Comparison of ENCODE assay signal across 22 cellular contexts in genomic region chr9:23557691-23558090, GRCh38.
DNase-seq lines count a peak whose midpoint lies in the region; ATAC-seq, FAIRE-seq and TF ChIP-seq lines count a peak whose summit lies in the region.
"Had no signal": no experiment of that assay in that cellular context is flagged by ENCODE, and none has a peak within 500 bp of the region (broad histone marks: within the 10 kb centered on the region; RNA-seq: fewer than 3 reads in every experiment).

No MANE protein-coding gene starts in this region.

- H3K9me3 ChIP-seq in astrocyte (ENCODE audit: insufficient read depth, low read depth, low read length) (no peaks in the 10 kb centered on the region), mesenchymal stem cell (ENCODE audit: control insufficient read depth, low read length) (peaks cover 5% of the 10 kb centered on the region), transverse colon (no peaks in the 10 kb centered on the region)
- H3K9me3 ChIP-seq: Caco-2, SK-N-SH had no signal

- no peak overlapping the region for H4K91ac ChIP-seq in mesenchymal stem cell (ENCODE audit: low read length)

- H3K4me1 ChIP-seq in astrocyte (ENCODE audit: insufficient read depth, low read length) (no peaks in the 10 kb centered on the region), mesenchymal stem cell (ENCODE audit: control insufficient read depth, insufficient read depth, low read depth, low read length) (no peaks in the 10 kb centered on the region), transverse colon (no peaks in the 10 kb centered on the region)
- H3K4me1 ChIP-seq: Caco-2 had no signal

- no peaks in the 10 kb centered on the region for H4K20me1 ChIP-seq in astrocyte (ENCODE audit: insufficient read depth, low read length)

- H3K14ac ChIP-seq in mesenchymal stem cell (ENCODE audit: low read length in 2 of 2) = no peak overlapping the region

- H3K79me1 ChIP-seq in mesenchymal stem cell (replicated peaks; ENCODE audit: low read length, poor library complexity, severe bottlenecking) = no peaks in the 10 kb centered on the region

- TF ChIP-seq POLR2A in H54 (IDR thresholded peaks at IDR 0.05; ENCODE audit: low read depth, low read length) (no peak), transverse colon (IDR thresholded peaks at IDR 0.05) (no peak)

- no peak overlapping the region for H2BK5ac ChIP-seq in mesenchymal stem cell (ENCODE audit: low read depth, low read length, poor library complexity, severe bottlenecking)

- H3K18ac ChIP-seq in mesenchymal stem cell (ENCODE audit: low read depth in 1 of 2, low read length in 2 of 2) = no peak overlapping the region

- no peaks in the 10 kb centered on the region for H3K36me3 ChIP-seq in astrocyte (ENCODE audit: insufficient read depth, low read length)
- no peaks in the 10 kb centered on the region for H3K36me3 ChIP-seq in mesenchymal stem cell (ENCODE audit: control insufficient read depth in 1 of 2, insufficient read depth in 2 of 2, low read depth in 1 of 2, low read length in 2 of 2)
- no peaks in the 10 kb centered on the region for H3K36me3 ChIP-seq in transverse colon

- no peak overlapping the region for H3K4ac ChIP-seq in mesenchymal stem cell (ENCODE audit: low read depth in 1 of 2, low read length in 2 of 2)

- in situ Hi-C loops in transverse colon (cut with MboI; ENCODE audit: low pct_ligation_motif_present in 1 of 4, low pct_unique_long_range_greater_than_20kb in 1 of 4, low sequenced_read_pairs in 3 of 4) = no loop called here

- H3K4me1 Mint-ChIP-seq in astrocyte (ENCODE audit: low read depth, unreplicated experiment) = peaks cover 14% of the 10 kb centered on the region
- H3K4me1 Mint-ChIP-seq: CD4-positive, CD25-positive, alpha-beta regulatory T cell; IgD-negative memory B cell had no signal

- H3K9ac ChIP-seq in astrocyte (ENCODE audit: low read length) (no peak overlapping the region), mesenchymal stem cell (ENCODE audit: low read length) (no peak overlapping the region)
- H3K9ac ChIP-seq: SK-N-SH had no signal

- peaks cover 5% of the 10 kb centered on the region for H3K9me3 Mint-ChIP-seq in astrocyte (ENCODE audit: unreplicated experiment)

- no peak for DNase-seq in H54 (ENCODE audit: insufficient read length, low spot score)
- peak; percentile 62 for DNase-seq in astrocyte (ENCODE audit: low read depth)
- DNase-seq in mesenchymal stem cell = peak; percentile 42
- DNase-seq in stromal cell of bone marrow (ENCODE audit: low read depth) = peak; percentile 7
- DNase-seq in NOMO-1 (lab: John Stamatoyannopoulos, UW; ENCODE audit: unreplicated experiment in 2 of 2) = no peak
- no peak for DNase-seq in transverse colon
- DNase-seq: Caco-2; CD4-positive, CD25-positive, alpha-beta regulatory T cell; DMS 273 treated with DMSO at 0.1 percent for 48 hours; DMS79 treated with DMSO at 0.1 percent for 48 hours; GOT3; NCI-H1694 treated with DMSO at 0.1 percent for 48 hours; NCI-H2081 treated with DMSO at 0.1 percent for 48 hours; NCI-H2171 treated with DMSO at 0.1 percent for 48 hours; NCI-H526; PC-9; SIG-M5; SK-N-SH had no signal

- FAIRE-seq in H54 (lab: Jason Lieb, UNC) = peak; percentile 43
- FAIRE-seq in astrocyte (lab: Jason Lieb, UNC) = no peak
- FAIRE-seq: GM12878 had no signal

- H2AK5ac ChIP-seq in mesenchymal stem cell (ENCODE audit: low read length, severe bottlenecking) = no peak overlapping the region

- H3K27me3 ChIP-seq in astrocyte (ENCODE audit: insufficient read depth, low read length) (no peaks in the 10 kb centered on the region), mesenchymal stem cell (ENCODE audit: control insufficient read depth in 1 of 2, insufficient read depth in 1 of 2, low read length in 2 of 2) (no peaks in the 10 kb centered on the region), transverse colon (no peaks in the 10 kb centered on the region)

- H3K27ac Mint-ChIP-seq in astrocyte (ENCODE audit: unreplicated experiment) = no peak overlapping the region
- H3K27ac Mint-ChIP-seq: CD4-positive, CD25-positive, alpha-beta regulatory T cell; IgD-negative memory B cell had no signal

- H3K27me3 Mint-ChIP-seq in astrocyte (ENCODE audit: low read depth, unreplicated experiment) = peaks cover 9% of the 10 kb centered on the region
- H3K27me3 Mint-ChIP-seq: CD4-positive, CD25-positive, alpha-beta regulatory T cell had no signal

- no peak for ATAC-seq in GM18520 (IDR thresholded peaks at IDR 0.05; ENCODE audit: unreplicated experiment)
- ATAC-seq: GM12878 had no signal

- no peak for TF ChIP-seq CTCF in astrocyte (IDR thresholded peaks at IDR 0.05; ENCODE audit: insufficient read depth, low read depth, low read length)
- no peak for TF ChIP-seq CTCF in transverse colon (IDR thresholded peaks at IDR 0.05)

- H2BK15ac ChIP-seq in mesenchymal stem cell (ENCODE audit: low read depth, poor library complexity, severe bottlenecking) = no peak overlapping the region

- no peak overlapping the region for H2AFZ ChIP-seq in astrocyte (ENCODE audit: low read depth, low read length)
- no peak overlapping the region for H2AFZ ChIP-seq in mesenchymal stem cell (ENCODE audit: low read depth, low read length)
- H2AFZ ChIP-seq: PC-9 had no signal

- H3K4me3 ChIP-seq in astrocyte (ENCODE audit: insufficient read depth, low read depth, low read length) (no peak overlapping the region), mesenchymal stem cell (ENCODE audit: insufficient read depth in 1 of 2, low read depth in 1 of 2, low read length in 2 of 2) (no peak overlapping the region), transverse colon (no peak overlapping the region)
- H3K4me3 ChIP-seq: GM12878, PC-9 had no signal

- no peak overlapping the region for H2BK120ac ChIP-seq in mesenchymal stem cell (ENCODE audit: low read depth, low read length)

- H3K4me2 ChIP-seq in astrocyte (ENCODE audit: low read length) (no peak overlapping the region), mesenchymal stem cell (ENCODE audit: low read length, poor library complexity, severe bottlenecking) (no peak overlapping the region)
- H3K4me2 ChIP-seq: PC-9, SK-N-SH had no signal

- no peak overlapping the region for H2BK12ac ChIP-seq in mesenchymal stem cell (ENCODE audit: low read length in 2 of 2)

- H3K4me3 Mint-ChIP-seq in astrocyte (ENCODE audit: unreplicated experiment) = no peak overlapping the region
- H3K4me3 Mint-ChIP-seq: CD4-positive, CD25-positive, alpha-beta regulatory T cell; IgD-negative memory B cell had no signal

- TF ChIP-seq EP300 in transverse colon (IDR thresholded peaks at IDR 0.05; ENCODE audit: low read depth) = no peak

- H3K27ac ChIP-seq in astrocyte (ENCODE audit: low read depth, low read length) = no peak overlapping the region
- H3K27ac ChIP-seq in mesenchymal stem cell (ENCODE audit: low read length, poor library complexity, severe bottlenecking) = no peak overlapping the region
- no peak overlapping the region for H3K27ac ChIP-seq in transverse colon
- H3K27ac ChIP-seq: PC-9, RWPE1 had no signal

- no peak overlapping the region for H4K8ac ChIP-seq in mesenchymal stem cell (ENCODE audit: low read length)

- peaks cover 1% of the 10 kb centered on the region for H3K36me3 Mint-ChIP-seq in astrocyte (ENCODE audit: low read depth, unreplicated experiment)
- H3K36me3 Mint-ChIP-seq: CD4-positive, CD25-positive, alpha-beta regulatory T cell; IgD-negative memory B cell had no signal

- intact Hi-C loops in transverse colon (cut with DNase I; ENCODE audit: low total_unique reads) = no loop called here

- no peak overlapping the region for H3K23ac ChIP-seq in mesenchymal stem cell (ENCODE audit: low read length in 2 of 2)

- H3K79me2 ChIP-seq in astrocyte (ENCODE audit: insufficient read depth, low read length) = no peaks in the 10 kb centered on the region

Comparison
In these comparisons a context has a peak if more than half of its experiments do, and no peak if none do; other contexts are left out.
1. DNase-seq: peak in astrocyte (single experiment), mesenchymal stem cell (single experiment) and stromal cell of bone marrow (single experiment); none in H54 (single experiment), NOMO-1 (0 of 2) and transverse colon (single experiment).